ENCODE assay signal across 11 cellular contexts in the genomic region with DNA sequence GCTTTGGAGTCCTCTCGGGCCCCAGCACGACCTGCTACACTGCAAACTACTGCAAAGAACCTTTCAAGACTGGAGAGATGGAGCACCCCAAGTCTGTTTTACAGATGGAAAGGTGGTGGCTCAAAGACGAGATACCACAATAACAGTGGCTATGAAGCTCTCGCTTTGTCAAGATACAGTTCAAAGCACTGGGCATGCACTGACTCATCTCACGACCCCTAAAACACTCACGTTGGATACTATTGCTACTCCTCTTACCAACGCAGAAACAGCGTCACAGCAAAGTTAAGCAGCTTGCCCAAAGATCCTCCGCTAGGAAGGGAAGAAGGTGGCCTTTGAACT. TPM values are rescaled to one million over a fixed set of nuclear protein-coding genes. Genes with fewer than 3 reads are reported as not detected.
DNase-seq lines count a peak whose midpoint lies in the region; ATAC-seq and TF ChIP-seq lines count a peak whose summit lies in the region.
"Had no signal": no experiment of that assay in that cellular context is flagged by ENCODE, and none has a peak within 500 bp of the region (broad histone marks: within the 10 kb centered on the region; RNA-seq: fewer than 3 reads in every experiment).

No MANE protein-coding gene starts in this region.

- no peaks in the 10 kb centered on the region for H3K9me3 ChIP-seq in adrenal gland (replicated peaks in 1 of 3)
- H3K9me3 ChIP-seq: right atrium auricular region had no signal

- peak overlapping the region; percentile 88 to 93 (median 90) for H3K27ac Mint-ChIP-seq in naive thymus-derived CD8-positive, alpha-beta T cell

- no peaks in the 10 kb centered on the region for H3K36me3 Mint-ChIP-seq in naive thymus-derived CD8-positive, alpha-beta T cell

- no peak for ATAC-seq in naive thymus-derived CD8-positive, alpha-beta T cell
- ATAC-seq in HG02623 (IDR thresholded peaks at IDR 0.05; ENCODE audit: unreplicated experiment) (no peak), sciatic nerve (no peak), HG03175 (IDR thresholded peaks at IDR 0.05; ENCODE audit: unreplicated experiment) (no peak)

- no peaks in the 10 kb centered on the region for H3K36me3 ChIP-seq in adrenal gland (replicated peaks in 1 of 2)
- H3K36me3 ChIP-seq: right atrium auricular region had no signal

- POLR2A ChIA-PET in naive thymus-derived CD8-positive, alpha-beta T cell (lab: Charles Lee): interaction anchor here (0.6 to 3.9 kb wide), 17 partner anchors 10 to 252 kb away, joined by 3 to 39 read pairs (median 6); a partner anchor contains a TSS

- TF ChIP-seq CTCF in HL-60 (IDR thresholded peaks at IDR 0.05; ENCODE audit: insufficient read depth, low read length): no peak
- TF ChIP-seq CTCF in adrenal gland (IDR thresholded peaks at IDR 0.05): no peak

- no peaks in the 10 kb centered on the region for H3K4me1 ChIP-seq in adrenal gland (replicated peaks in 1 of 2)

- H3K27me3 Mint-ChIP-seq in naive thymus-derived CD8-positive, alpha-beta T cell: peaks cover 0 to 5% (median 2%) of the 10 kb centered on the region in 5 donors

- DNase-seq in CD1c-positive myeloid dendritic cell (ENCODE audit: extremely low spot score) (peak; percentile 8), HL-60 (ENCODE audit: low read depth in 1 of 2, low spot score in 1 of 2) (no peak), adrenal gland (no peak), NOMO-1 treated with dmso at 0.1 percent for 144 hours (lab: John Stamatoyannopoulos, UW; ENCODE audit: unreplicated experiment) (no peak), sciatic nerve (ENCODE audit: low spot score) (no peak)
- no peak for DNase-seq in naive thymus-derived CD8-positive, alpha-beta T cell
- DNase-seq: NCI-H446 treated with DMSO at 0.1 percent for 48 hours had no signal

- 35 to 40% (median 37%) methylated on average over 8 to 9 of the region's 9 CpGs for WGBS in adrenal gland, 4 donors

- peaks cover 25 to 52% (median 44%) of the 10 kb centered on the region in 4 donors for H3K4me1 Mint-ChIP-seq in naive thymus-derived CD8-positive, alpha-beta T cell

- intact Hi-C loops in adrenal gland (cut with DNase I): loop anchor here in 1 of 2 donors (5.0 kb wide), 1 partner anchor 61 kb away; no protein-coding TSS in a partner anchor
- intact Hi-C loops in sciatic nerve (cut with DNase I): no loop called here

- H3K27ac ChIP-seq in HL-60 (replicated peaks): peak overlapping the region; percentile 83
- peak overlapping the region in 3 of 5 donors; percentile 2 to 66 (median 6) for H3K27ac ChIP-seq in adrenal gland
- H3K27ac ChIP-seq: right atrium auricular region had no signal

- H3K9me3 Mint-ChIP-seq in naive thymus-derived CD8-positive, alpha-beta T cell: no peaks in the 10 kb centered on the region

- H3K4me3 ChIP-seq in HL-60 (replicated peaks; ENCODE audit: insufficient read depth, low read length): peak overlapping the region; percentile 27; the same call in 1 of the 2 replicates
- H3K4me3 ChIP-seq in adrenal gland: peak overlapping the region in 1 of 4 donors; percentile 19

- H3K4me3 Mint-ChIP-seq in naive thymus-derived CD8-positive, alpha-beta T cell: peak overlapping the region; percentile 89 to 99 (median 91)

- no peaks in the 10 kb centered on the region for H3K27me3 ChIP-seq in HL-60 (ENCODE audit: insufficient read depth, poor library complexity, severe bottlenecking)
- H3K27me3 ChIP-seq in adrenal gland: peaks cover 26% of the 10 kb centered on the region
- H3K27me3 ChIP-seq: right atrium auricular region had no signal

- no peak for TF ChIP-seq POLR2A in adrenal gland (IDR thresholded peaks at IDR 0.05)

RNA-seq across cellular contexts. Expression of a gene that starts 24.0 kb away (rescaled TPM):
- total RNA-seq in adrenal gland (10 to 100 TPM; 12.0 to 80.7 (median 50.8) TPM), sciatic nerve (44.7 TPM)
- 10 to 100 TPM; 14.4 to 39.2 (median 21.6) TPM for polyA plus RNA-seq in adrenal gland
- total RNA-seq in naive thymus-derived CD8-positive, alpha-beta T cell: 10 to 100 TPM; 67.4 to 71.1 TPM
- 100 to 1,000 TPM in 1 of 3 donors, 10 to 100 TPM in 2; 58.3 to 104 (median 59.9) TPM for polyA plus RNA-seq in naive thymus-derived CD8-positive, alpha-beta T cell
- total RNA-seq: Daoy had no signal

RNA-seq across cellular contexts. Expression of a gene that starts 26.5 kb away (rescaled TPM):
- total RNA-seq in adrenal gland: 1 to 10 TPM in 2 of 8 donors, under 1 TPM in 3, not detected in 3; 0.61 to 3.3 (median 0.81) TPM
- polyA plus RNA-seq in adrenal gland: 1 to 10 TPM in 2 of 3 donors, not detected in 1; 1.6 to 1.7 TPM
- total RNA-seq in naive thymus-derived CD8-positive, alpha-beta T cell: not detected
- under 1 TPM in 2 of 3 donors, not detected in 1; 0.04 to 0.65 TPM for polyA plus RNA-seq in naive thymus-derived CD8-positive, alpha-beta T cell
- 72.2 TPM for total RNA-seq in sciatic nerve
- total RNA-seq: Daoy had no signal

RNA-seq across cellular contexts. Expression of a gene that starts 49.8 kb away (rescaled TPM):
- total RNA-seq in adrenal gland (1 to 10 TPM in 1 of 8 donors, under 1 TPM in 3, not detected in 4; 0.18 to 1.3 (median 0.33) TPM), sciatic nerve (2.1 TPM)
- polyA plus RNA-seq in adrenal gland: not detected
- under 1 TPM in 1 of 2 experiments, not detected in 1; 0.44 TPM for total RNA-seq in naive thymus-derived CD8-positive, alpha-beta T cell
- not detected for polyA plus RNA-seq in naive thymus-derived CD8-positive, alpha-beta T cell
- total RNA-seq: Daoy, right atrium auricular region had no signal

Comparison
In these comparisons a context has a peak if more than half of its experiments do, and no peak if none do; other contexts are left out.
1. RNA of a gene that starts 26.5 kb away (total RNA-seq): 72.2 TPM in sciatic nerve (single experiment); 0.61 to 3.3 TPM in adrenal gland and not detected in naive thymus-derived CD8-positive, alpha-beta T cell; every median in the first group is over 10 times any median in the second.